12 cellular contexts compared by ENCODE assay signal in the genomic region with DNA sequence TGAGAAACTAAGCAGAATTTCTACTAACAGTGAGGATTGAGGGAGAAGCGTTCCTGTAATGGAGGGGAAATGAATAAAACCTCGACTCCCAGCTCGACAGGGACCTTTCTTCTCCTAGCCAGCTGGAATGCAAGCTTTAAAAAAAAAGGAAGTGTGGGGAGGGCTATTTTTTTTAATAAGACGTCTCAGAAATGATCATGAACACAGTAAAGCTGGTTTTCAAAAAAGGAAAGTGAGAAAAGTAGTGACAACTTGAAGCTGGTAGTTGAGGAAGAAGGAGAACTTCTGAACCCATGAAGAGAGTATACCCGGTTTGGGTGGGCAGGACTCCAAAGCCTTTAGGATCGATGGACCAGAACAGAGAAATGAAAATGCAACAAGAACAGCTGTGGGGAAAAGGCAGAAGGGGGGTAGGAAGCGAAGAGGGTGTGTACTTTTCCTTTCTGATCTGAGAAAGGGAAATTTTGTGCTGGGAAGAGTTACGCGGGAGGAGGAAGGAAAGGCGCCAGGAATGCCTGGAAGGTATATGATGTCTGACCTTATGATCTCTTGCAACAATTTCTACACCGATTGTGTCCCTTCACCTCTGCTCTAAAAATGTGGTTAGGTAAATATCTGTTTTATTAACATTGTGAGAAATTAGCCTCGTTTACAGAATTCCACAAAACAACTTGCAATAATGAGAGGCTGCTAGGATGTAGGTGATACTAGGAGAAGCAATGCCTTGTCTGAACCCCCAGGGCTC. TPM values are rescaled to one million over a fixed set of nuclear protein-coding genes. Genes with fewer than 3 reads are reported as not detected.
DNase-seq lines count a peak whose midpoint lies in the region; ATAC-seq and TF ChIP-seq lines count a peak whose summit lies in the region.
"Had no signal": no experiment of that assay in that cellular context is flagged by ENCODE, and none has a peak within 500 bp of the region (broad histone marks: within the 10 kb centered on the region; RNA-seq: fewer than 3 reads in every experiment).

No MANE protein-coding gene starts in this region.

- H3K4me1 Mint-ChIP-seq in MCF 10A (ENCODE audit: insufficient read depth, unreplicated experiment) (peaks cover 41% of the 10 kb centered on the region), progenitor cell of endocrine pancreas (ENCODE audit: low read depth) (peaks cover 28% of the 10 kb centered on the region)

- CTCF ChIA-PET in MCF 10A (lab: Yijun Ruan, JAX) = interaction anchor here (0.9 kb wide), 1 partner anchor 12 kb away, joined by 4 read pairs; no protein-coding TSS in a partner anchor

- no peak for TF ChIP-seq POLR2A in right lobe of liver (IDR thresholded peaks at IDR 0.05)
- no peak for TF ChIP-seq POLR2A in testis (IDR thresholded peaks at IDR 0.05)

- peak overlapping the region; percentile 3 for H3K4me3 Mint-ChIP-seq in MCF 10A (ENCODE audit: unreplicated experiment)
- H3K4me3 Mint-ChIP-seq in progenitor cell of endocrine pancreas (ENCODE audit: low read depth) = no peak overlapping the region

- no peaks in the 10 kb centered on the region for H3K9me3 ChIP-seq in right lobe of liver
- no peaks in the 10 kb centered on the region for H3K9me3 ChIP-seq in testis

- peaks cover 0 to 15% (median 5%) of the 10 kb centered on the region in 4 donors for H3K4me1 ChIP-seq in right lobe of liver
- peaks cover 33% of the 10 kb centered on the region for H3K4me1 ChIP-seq in testis

- H3K27ac Mint-ChIP-seq in MCF 10A (ENCODE audit: low read depth, unreplicated experiment) = no peak overlapping the region
- no peak overlapping the region for H3K27ac Mint-ChIP-seq in progenitor cell of endocrine pancreas

- H3K27me3 ChIP-seq in right lobe of liver (no peaks in the 10 kb centered on the region), testis (no peaks in the 10 kb centered on the region)

- peak; percentile 53 for DNase-seq in MV-4-11 (lab: John Stamatoyannopoulos, UW)
- peak; percentile 89 for DNase-seq in MCF 10A (ENCODE audit: unreplicated experiment)
- no peak for DNase-seq in right lobe of liver
- DNase-seq in testis = peak; percentile 34
- no peak for DNase-seq in NCI-H510A (lab: John Stamatoyannopoulos, UW)
- no peak for DNase-seq in DMS 273 treated with DMSO at 0.1 percent for 48 hours (lab: John Stamatoyannopoulos, UW)
- DNase-seq in progenitor cell of endocrine pancreas (ENCODE audit: low spot score, unreplicated experiment) = no peak
- DNase-seq in Ammon's horn (ENCODE audit: low spot score) = no peak
- DNase-seq: activated CD4-positive, CD25-positive, alpha-beta regulatory T cell treated with anti-CD3 and anti-CD28 coated beads, Interleukin-2, amount 50 U/mL, for 72 hours; left cardiac atrium; NK-92 treated with Interleukin-12 subunit alpha and Interleukin-12 subunit beta, amount 100 ng/mL, for 24 hours had no signal

- H3K36me3 Mint-ChIP-seq in MCF 10A (ENCODE audit: insufficient read depth, unreplicated experiment) (peaks cover 2% of the 10 kb centered on the region), progenitor cell of endocrine pancreas (ENCODE audit: insufficient read depth) (peaks cover 1% of the 10 kb centered on the region)

- TF ChIP-seq CTCF in MCF 10A (IDR thresholded peaks at IDR 0.05; ENCODE audit: unreplicated experiment) (no peak), right lobe of liver (IDR thresholded peaks at IDR 0.05) (no peak), testis (IDR thresholded peaks at IDR 0.05) (no peak), progenitor cell of endocrine pancreas (IDR thresholded peaks at IDR 0.05; ENCODE audit: unreplicated experiment) (no peak)

- H3K27me3 Mint-ChIP-seq in MCF 10A (ENCODE audit: insufficient read depth, unreplicated experiment) (no peaks in the 10 kb centered on the region), progenitor cell of endocrine pancreas (peaks cover 54% of the 10 kb centered on the region)

- H3K9me3 Mint-ChIP-seq in MCF 10A (ENCODE audit: unreplicated experiment) (peaks cover 2% of the 10 kb centered on the region), progenitor cell of endocrine pancreas (ENCODE audit: low read depth) (no peaks in the 10 kb centered on the region)

- H3K27ac ChIP-seq in right lobe of liver (peak overlapping the region in 1 of 3 donors; percentile 6), testis (peak overlapping the region; percentile 34 to 61)
- H3K27ac ChIP-seq: cardiac muscle cell had no signal

- H3K36me3 ChIP-seq in right lobe of liver (no peaks in the 10 kb centered on the region), testis (ENCODE audit: low read depth, missing control alignments) (no peaks in the 10 kb centered on the region)
- H3K36me3 ChIP-seq: cardiac muscle cell had no signal

- intact Hi-C loops in MCF 10A (cut with micrococcal nuclease) = no loop called here
- intact Hi-C loops in right lobe of liver (cut with DNase I) = no loop called here
- intact Hi-C loops in testis (cut with DNase I; ENCODE audit: low total_unique reads) = no loop called here

- peak overlapping the region; percentile 0 to 32 (median 30) for H3K4me3 ChIP-seq in right lobe of liver
- H3K4me3 ChIP-seq in testis = peak overlapping the region in 1 of 2 donors; percentile 9
- H3K4me3 ChIP-seq: cardiac muscle cell had no signal

- POLR2A ChIA-PET in MCF 10A (lab: Yijun Ruan, JAX) = interaction anchor here (0.8 to 8.7 kb wide), 4 partner anchors 9 to 140 kb away, joined by 5 to 100 read pairs (median 46); a partner anchor contains a TSS

- ATAC-seq in right lobe of liver = peak; percentile 65 to 79 (median 73)

- 6% methylated on average over 12 of the region's 12 CpGs for WGBS in right lobe of liver (ENCODE audit: insufficient coverage, low coverage, low lambda C conversion rate, missing lambda C conversion rate)
- WGBS in testis, 2 donors = 31 to 34% methylated on average over 12 of the region's 12 CpGs

- TSS peak; percentile 7 for BruUV-seq in MCF 10A (replicated peaks; lab: Mats Ljungman, UMichigan)

RNA-seq across cellular contexts. Expression of a gene that starts 22.6 kb away (rescaled TPM):
- total RNA-seq in MCF 10A (2022) (37.2 and 53.3 TPM in 2 replicates), right lobe of liver (1 to 10 TPM; 3.8 to 7.1 (median 6.4) TPM), testis (10 to 100 TPM; 14.3 to 36.9 TPM), progenitor cell of endocrine pancreas (1.1 and 1.6 TPM in 2 replicates)
- polyA plus RNA-seq in testis (ENCODE audit: insufficient read depth, low read depth, low replicate concordance) = 18.5 TPM
- total RNA-seq: cardiac muscle cell had no signal

Comparison
In these comparisons a context has a peak if more than half of its experiments do, and no peak if none do; other contexts are left out.
1. DNase-seq: peak in MV-4-11 (single experiment), MCF 10A (single experiment) and testis (single experiment); none in right lobe of liver (0 of 3), NCI-H510A (single experiment), DMS 273 treated with DMSO at 0.1 percent for 48 hours (single experiment), progenitor cell of endocrine pancreas (single experiment) and Ammon's horn (single experiment).